In the genomic region with DNA sequence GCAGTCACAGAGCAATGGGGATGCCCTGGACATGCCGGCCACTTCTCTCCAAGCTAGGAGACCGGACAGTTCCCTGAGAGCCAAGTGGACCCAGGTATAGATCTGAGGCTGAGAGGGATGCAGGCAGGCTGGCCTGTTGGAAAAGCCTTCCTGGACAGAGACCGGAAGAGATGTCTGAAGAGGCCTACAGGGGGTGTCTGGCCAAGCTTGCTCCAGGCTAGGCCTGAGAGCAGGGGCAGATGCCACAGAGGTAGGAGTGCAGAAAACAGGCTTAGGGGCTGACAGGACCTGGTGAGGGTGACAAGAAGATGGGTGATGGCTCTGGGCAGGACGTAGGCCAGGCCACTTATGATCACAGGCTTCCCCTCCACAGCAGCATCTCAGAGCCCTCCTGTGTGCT, we compare ENCODE assay signal across 1 cellular context.
TF ChIP-seq lines count a peak whose summit lies in the region.

No MANE protein-coding gene starts in this region.

TF ChIP-seq in GM23338, 12 proteins besides CTCF, POLR2A, EP300 and RAD21 (continued from another document):
- TF ChIP-seq ZNF331 (CRISPR knock-in tag; IDR thresholded peaks at IDR 0.05; ENCODE audit: low read depth), result no peak
- TF ChIP-seq CREB1 (CRISPR knock-in tag; IDR thresholded peaks at IDR 0.05; ENCODE audit: low read depth), result no peak
